Comparison of ENCODE assay signal across 25 cellular contexts in genomic region chr2:175220075-175220474, GRCh38. TPM values are rescaled to one million over a fixed set of nuclear protein-coding genes. Genes with fewer than 3 reads are reported as not detected.
DNase-seq lines count a peak whose midpoint lies in the region; ATAC-seq, FAIRE-seq and TF ChIP-seq lines count a peak whose summit lies in the region.
"Had no signal": no experiment of that assay in that cellular context is flagged by ENCODE, and none has a peak within 500 bp of the region (broad histone marks: within the 10 kb centered on the region; RNA-seq: fewer than 3 reads in every experiment).

No MANE protein-coding gene starts in this region.

- CTCF ChIA-PET in HepG2 (lab: Yijun Ruan, JAX; ENCODE audit: low intra/inter-chr PET ratio, low total read pairs) (no interaction called here), K562 (lab: Yijun Ruan, JAX; ENCODE audit: low intra/inter-chr PET ratio) (no interaction called here)

- H3K27me3 ChIP-seq in HepG2 (ENCODE audit: control insufficient read depth in 1 of 2, insufficient read depth in 2 of 2, low read length in 2 of 2): no peaks in the 10 kb centered on the region
- no peaks in the 10 kb centered on the region for H3K27me3 ChIP-seq in right lobe of liver
- H3K27me3 ChIP-seq in K562 (ENCODE audit: control insufficient read depth in 2 of 2, insufficient read depth in 2 of 2, low read length in 2 of 2): no peaks in the 10 kb centered on the region
- H3K27me3 ChIP-seq: BE2C, BLaER1 had no signal

- TF ChIP-seq RAD21 in HepG2 (CRISPR knock-in tag; IDR thresholded peaks at IDR 0.05) (no peak), K562 (CRISPR knock-in tag; conservative IDR thresholded peaks at IDR 0.05 in 1 of 2, IDR thresholded peaks at IDR 0.05 in 1 of 2) (no peak)

- FAIRE-seq in HepG2 (lab: Jason Lieb, UNC) (no peak), K562 (lab: Jason Lieb, UNC) (no peak)
- FAIRE-seq: GM12878, GM12892, GM18507, GM19239 had no signal

- BruUV-seq in HepG2 (replicated peaks; lab: Mats Ljungman, UMichigan) (no TSS peak), K562 (replicated peaks; lab: Mats Ljungman, UMichigan) (no TSS peak)

- in situ Hi-C loops in HepG2 (cut with HindIII; ENCODE audit: extremely low pct_ligation_motif_present, low pct_unique_long_range_greater_than_20kb): no loop called here
- in situ Hi-C loops in K562 (cut with MboI): no loop called here

- H2AFZ ChIP-seq in HepG2 (ENCODE audit: low read length): no peak overlapping the region
- H2AFZ ChIP-seq in K562 (ENCODE audit: low read depth, low read length): no peak overlapping the region

- no peaks in the 10 kb centered on the region for H3K9me1 ChIP-seq in K562 (ENCODE audit: control insufficient read depth, insufficient read depth, low read length)

- no peak for TF ChIP-seq EP300 in HepG2 (IDR thresholded peaks at IDR 0.05; ENCODE audit: low read depth in 2 of 2, low read length in 2 of 2)
- no peak for TF ChIP-seq EP300 in HepG2 (CRISPR knock-in tag; IDR thresholded peaks at IDR 0.05; ENCODE audit: borderline replicate concordance)
- no peak for TF ChIP-seq EP300 in K562 (IDR thresholded peaks at IDR 0.05; ENCODE audit: low read length)

- 2% methylated on average over 4 of the region's 4 CpGs for WGBS in HepG2 (ENCODE audit: low lambda C conversion rate)
- 60% methylated on average over 4 of the region's 4 CpGs for WGBS in right lobe of liver (ENCODE audit: insufficient coverage, low coverage, low lambda C conversion rate, missing lambda C conversion rate)
- 0% methylated on average over 4 of the region's 4 CpGs for WGBS in K562 (ENCODE audit: insufficient coverage, low coverage, missing lambda C conversion rate)

- intact Hi-C loops in HepG2 (cut with micrococcal nuclease; ENCODE audit: unreplicated experiment): no loop called here
- intact Hi-C loops in right lobe of liver (cut with DNase I): no loop called here
- intact Hi-C loops in K562 (cut with micrococcal nuclease): no loop called here

- H4K20me1 ChIP-seq in HepG2 (ENCODE audit: insufficient read depth, low read length) (no peaks in the 10 kb centered on the region), K562 (replicated peaks; ENCODE audit: control insufficient read depth, insufficient read depth, low read length) (no peaks in the 10 kb centered on the region)
- H4K20me1 ChIP-seq: BLaER1 had no signal

- TF ChIP-seq POLR2A in HepG2 (IDR thresholded peaks at IDR 0.05; ENCODE audit: insufficient read depth in 1 of 2, low read depth in 2 of 2, low read length in 2 of 2) (no peak), right lobe of liver (IDR thresholded peaks at IDR 0.05) (no peak), K562 (conservative IDR thresholded peaks at IDR 0.05) (no peak)

- H3K36me3 ChIP-seq in HepG2 (replicated peaks in 1 of 2; ENCODE audit: control insufficient read depth in 1 of 2, insufficient read depth in 2 of 2, low read length in 2 of 2) (no peaks in the 10 kb centered on the region), right lobe of liver (no peaks in the 10 kb centered on the region), K562 (ENCODE audit: control insufficient read depth, insufficient read depth, low read length) (no peaks in the 10 kb centered on the region)
- H3K36me3 ChIP-seq: BE2C, BLaER1 had no signal

- H3K4me2 ChIP-seq in HepG2 (ENCODE audit: low read depth, low read length) (no peak overlapping the region), K562 (ENCODE audit: insufficient read depth, low read length) (no peak overlapping the region)
- H3K4me2 ChIP-seq: BLaER1 had no signal

- H3K4me1 ChIP-seq in HepG2 (ENCODE audit: insufficient read depth, low read length) (no peaks in the 10 kb centered on the region), right lobe of liver (no peaks in the 10 kb centered on the region), K562 (replicated peaks in 1 of 2; ENCODE audit: control insufficient read depth in 2 of 2, insufficient read depth in 2 of 2, low read length in 2 of 2) (no peaks in the 10 kb centered on the region)
- H3K4me1 ChIP-seq: BE2C, BLaER1 had no signal

- H3K79me2 ChIP-seq in HepG2 (ENCODE audit: insufficient read depth, low read length) (no peaks in the 10 kb centered on the region), K562 (ENCODE audit: control insufficient read depth, insufficient read depth, low read length) (no peaks in the 10 kb centered on the region)

- POLR2A ChIA-PET in HepG2 (lab: Yijun Ruan, JAX): no interaction called here
- POLR2A ChIA-PET in K562 (lab: Yijun Ruan, JAX): interaction anchor here (0.6 to 1.5 kb wide), 3 partner anchors 13 to 27 kb away, joined by 3 to 4 read pairs (median 3); no protein-coding TSS in a partner anchor

- H3K9me3 ChIP-seq in HepG2 (ENCODE audit: low read length): no peaks in the 10 kb centered on the region
- no peaks in the 10 kb centered on the region for H3K9me3 ChIP-seq in right lobe of liver
- no peaks in the 10 kb centered on the region for H3K9me3 ChIP-seq in K562 (replicated peaks; ENCODE audit: control insufficient read depth, insufficient read depth, low read depth, low read length)
- H3K9me3 ChIP-seq: BE2C, BLaER1 had no signal

- no peak for TF ChIP-seq CTCF in HepG2 (CRISPR knock-in tag; IDR thresholded peaks at IDR 0.05)
- no peak for TF ChIP-seq CTCF in right lobe of liver (IDR thresholded peaks at IDR 0.05)
- TF ChIP-seq CTCF in K562 (IDR thresholded peaks at IDR 0.05 in 2 of 3, conservative IDR thresholded peaks at IDR 0.05 in 1 of 3; ENCODE audit: insufficient read depth in 2 of 3, low read depth in 1 of 3, low read length in 3 of 3): no peak

- H3K4me3 ChIP-seq in HepG2 (replicated peaks in 1 of 3; ENCODE audit: insufficient read depth in 1 of 3, low read depth in 2 of 3, low read length in 3 of 3): no peak overlapping the region
- H3K4me3 ChIP-seq in right lobe of liver: no peak overlapping the region
- no peak overlapping the region for H3K4me3 ChIP-seq in K562
- H3K4me3 ChIP-seq: BLaER1, GM12878 had no signal

- ATAC-seq in HepG2 (no peak), right lobe of liver (no peak), K562 (no peak)
- ATAC-seq: GM12878 had no signal

- H3K27ac ChIP-seq in HepG2 (ENCODE audit: extremely low read length, insufficient read depth, low read length) (no peak overlapping the region), right lobe of liver (no peak overlapping the region), K562 (ENCODE audit: extremely low read depth, low read depth, low read length) (no peak overlapping the region)
- H3K27ac ChIP-seq: 22Rv1, BLaER1 had no signal

- no peak for DNase-seq in HepG2 (ENCODE audit: low spot score)
- DNase-seq in right lobe of liver: no peak
- no peak for DNase-seq in K562 (ENCODE audit: extremely low read depth in 1 of 4, low spot score in 3 of 4)
- no peak for DNase-seq in hypothalamus (lab: John Stamatoyannopoulos, UW)
- DNase-seq in NCI-H2029 treated with DMSO at 0.1 percent for 48 hours (lab: John Stamatoyannopoulos, UW): no peak
- DNase-seq: ACHN; BE2C; C1 segment of cervical spinal cord; CD4-positive, alpha-beta memory T cell; CD4-positive, CD25-positive, alpha-beta regulatory T cell; CD8-positive, alpha-beta memory T cell; COR-L47; DMS 273 treated with DMSO at 0.1 percent for 48 hours; DMS153; DMS53; DMS79; DND-41; EL; GDM1 had no signal

- H3K9ac ChIP-seq in HepG2 (ENCODE audit: insufficient read depth, low read depth, low read length) (no peak overlapping the region), K562 (ENCODE audit: insufficient read depth in 1 of 2, low read depth in 2 of 2, low read length in 2 of 2) (no peak overlapping the region)
- H3K9ac ChIP-seq: BLaER1 had no signal

RNA-seq across cellular contexts. Expression of gene ATP5MC3, which starts 38.6 kb away (rescaled TPM):
- total RNA-seq in HepG2 (2016; rRNA removed; fragmentation: Illumina TruSeq; extraction: Trizol) (676 and 882 TPM in 2 replicates), right lobe of liver (100 to 1,000 TPM; 149 to 204 (median 185) TPM), K562 (2014; rRNA removed) (423 and 490 TPM in 2 replicates), K562 (2014; rRNA removed; fragmentation: Illumina TruSeq; extraction: Trizol) (861 and 911 TPM in 2 replicates), K562 (2015; rRNA removed; fragmentation: Illumina TruSeq; extraction: Trizol) (903 and 937 TPM in 2 replicates), K562 (2021) (1,012 and 1,047 TPM in 2 replicates)
- 124 and 136 TPM in 2 replicates for total RNA-seq in HepG2 (2016; cell fraction: cytosol; rRNA removed; fragmentation: Illumina TruSeq; extraction: Trizol; ENCODE audit: low read depth)
- 688 and 928 TPM in 2 replicates for total RNA-seq in HepG2 (2016; cell fraction: insoluble cytoplasmic fraction; rRNA removed; fragmentation: Illumina TruSeq; extraction: Trizol)
- total RNA-seq in HepG2 (2016; cell fraction: membrane; rRNA removed; fragmentation: Illumina TruSeq; extraction: Trizol): 165 and 177 TPM in 2 replicates
- total RNA-seq in HepG2 (2016; cell fraction: nucleus; rRNA removed; fragmentation: Illumina TruSeq; extraction: Trizol): 246 and 253 TPM in 2 replicates
- polyA plus RNA-seq in HepG2 (2011; rRNA removed) (732 and 1,007 TPM in 2 replicates), K562 (2011; rRNA removed) (1,955 and 2,565 TPM in 2 replicates), K562 (2014; fragmentation: Illumina TruSeq; extraction: Trizol) (739 and 828 TPM in 2 replicates), K562 (2014; fragmentation: Nextera tagmentation; extraction: Ambion mirVana) (1,000 to 10,000 TPM; 1,166 to 1,324 TPM), K562 (2014; rRNA removed) (1,049 and 1,136 TPM in 2 replicates)
- polyA plus RNA-seq in HepG2 (2011; cell fraction: cytosol; rRNA removed): 686 and 795 TPM in 2 replicates
- 192 and 230 TPM in 2 replicates for polyA plus RNA-seq in HepG2 (2011; cell fraction: nucleus; rRNA removed)
- 423 and 600 TPM in 2 replicates for polyA plus RNA-seq in HepG2 (2012)
- 139 and 168 TPM in 2 replicates for polyA plus RNA-seq in HepG2 (2016; cell fraction: cytosol; fragmentation: Illumina TruSeq; extraction: Trizol; ENCODE audit: low read depth)
- polyA plus RNA-seq in HepG2 (2016; cell fraction: insoluble cytoplasmic fraction; fragmentation: Illumina TruSeq; extraction: Trizol; ENCODE audit: low read depth): 890 and 976 TPM in 2 replicates
- 161 and 175 TPM in 2 replicates for polyA plus RNA-seq in HepG2 (2016; cell fraction: membrane; fragmentation: Illumina TruSeq; extraction: Trizol; ENCODE audit: low read depth)
- polyA plus RNA-seq in HepG2 (2016; cell fraction: nucleus; fragmentation: Illumina TruSeq; extraction: Trizol; ENCODE audit: insufficient read depth, low read depth): 342 and 360 TPM in 2 replicates
- polyA minus RNA-seq in HepG2 (2011; rRNA and poly(A)+ RNA removed; ENCODE audit: low replicate concordance): 217 and 353 TPM in 2 replicates
- polyA minus RNA-seq in HepG2 (2011; cell fraction: cytosol; rRNA and poly(A)+ RNA removed): 159 and 173 TPM in 2 replicates
- polyA minus RNA-seq in HepG2 (2011; cell fraction: nucleus; rRNA and poly(A)+ RNA removed): 116 and 118 TPM in 2 replicates
- total RNA-seq in K562 (2011; cell fraction: chromatin; rRNA removed; ENCODE audit: low replicate concordance): 119 and 169 TPM in 2 replicates
- total RNA-seq in K562 (2011; cell fraction: nucleolus; rRNA removed): 177 TPM in 2 replicates
- total RNA-seq in K562 (2011; cell fraction: nucleoplasm; rRNA removed): 238 and 310 TPM in 2 replicates
- 1,526 and 2,318 TPM in 2 replicates for polyA plus RNA-seq in K562 (2011; cell fraction: cytosol; rRNA removed)
- polyA plus RNA-seq in K562 (2011; cell fraction: nucleus; rRNA removed): 453 and 732 TPM in 2 replicates
- polyA plus RNA-seq in K562 (2012): 769 and 1,624 TPM in 2 replicates
- polyA minus RNA-seq in K562 (2011; rRNA and poly(A)+ RNA removed): 723 and 830 TPM in 2 replicates
- 258 and 278 TPM in 2 replicates for polyA minus RNA-seq in K562 (2011; cell fraction: cytosol; rRNA and poly(A)+ RNA removed)
- polyA minus RNA-seq in K562 (2011; cell fraction: nucleus; rRNA and poly(A)+ RNA removed): 92.5 and 176 TPM in 2 replicates

RNA-seq across cellular contexts. Expression of gene ATF2, which starts 52.1 kb away (rescaled TPM):
- total RNA-seq in HepG2 (2016; rRNA removed; fragmentation: Illumina TruSeq; extraction: Trizol) (95.1 and 135 TPM in 2 replicates), right lobe of liver (10 to 100 TPM; 24.0 to 36.3 (median 27.4) TPM), K562 (2014; rRNA removed) (26.2 and 28.0 TPM in 2 replicates), K562 (2014; rRNA removed; fragmentation: Illumina TruSeq; extraction: Trizol) (60.5 and 65.4 TPM in 2 replicates), K562 (2015; rRNA removed; fragmentation: Illumina TruSeq; extraction: Trizol) (65.6 and 71.6 TPM in 2 replicates), K562 (2021) (45.9 and 52.9 TPM in 2 replicates)
- total RNA-seq in HepG2 (2016; cell fraction: cytosol; rRNA removed; fragmentation: Illumina TruSeq; extraction: Trizol; ENCODE audit: low read depth): 48.6 and 49.2 TPM in 2 replicates
- total RNA-seq in HepG2 (2016; cell fraction: insoluble cytoplasmic fraction; rRNA removed; fragmentation: Illumina TruSeq; extraction: Trizol): 90.1 and 133 TPM in 2 replicates
- 99.1 and 101 TPM in 2 replicates for total RNA-seq in HepG2 (2016; cell fraction: membrane; rRNA removed; fragmentation: Illumina TruSeq; extraction: Trizol)
- 86.7 and 92.9 TPM in 2 replicates for total RNA-seq in HepG2 (2016; cell fraction: nucleus; rRNA removed; fragmentation: Illumina TruSeq; extraction: Trizol)
- polyA plus RNA-seq in HepG2 (2011; rRNA removed) (73.0 and 91.6 TPM in 2 replicates), K562 (2011; rRNA removed) (111 and 113 TPM in 2 replicates), K562 (2014; fragmentation: Illumina TruSeq; extraction: Trizol) (47.0 and 59.0 TPM in 2 replicates), K562 (2014; fragmentation: Nextera tagmentation; extraction: Ambion mirVana) (10 to 100 TPM; 24.2 to 33.3 TPM), K562 (2014; rRNA removed) (30.6 and 32.2 TPM in 2 replicates)
- 48.3 and 53.5 TPM in 2 replicates for polyA plus RNA-seq in HepG2 (2011; cell fraction: cytosol; rRNA removed)
- polyA plus RNA-seq in HepG2 (2011; cell fraction: nucleus; rRNA removed): 40.6 and 47.0 TPM in 2 replicates
- 42.8 and 50.8 TPM in 2 replicates for polyA plus RNA-seq in HepG2 (2012)
- 8.8 TPM in 2 replicates for polyA plus RNA-seq in HepG2 (2016; cell fraction: cytosol; fragmentation: Illumina TruSeq; extraction: Trizol; ENCODE audit: low read depth)
- polyA plus RNA-seq in HepG2 (2016; cell fraction: insoluble cytoplasmic fraction; fragmentation: Illumina TruSeq; extraction: Trizol; ENCODE audit: low read depth): 78.8 and 82.7 TPM in 2 replicates
- polyA plus RNA-seq in HepG2 (2016; cell fraction: membrane; fragmentation: Illumina TruSeq; extraction: Trizol; ENCODE audit: low read depth): 29.0 and 30.3 TPM in 2 replicates
- 69.5 and 71.2 TPM in 2 replicates for polyA plus RNA-seq in HepG2 (2016; cell fraction: nucleus; fragmentation: Illumina TruSeq; extraction: Trizol; ENCODE audit: insufficient read depth, low read depth)
- polyA minus RNA-seq in HepG2 (2011; rRNA and poly(A)+ RNA removed; ENCODE audit: low replicate concordance): 106 and 216 TPM in 2 replicates
- 75.8 and 90.0 TPM in 2 replicates for polyA minus RNA-seq in HepG2 (2011; cell fraction: cytosol; rRNA and poly(A)+ RNA removed)
- polyA minus RNA-seq in HepG2 (2011; cell fraction: nucleus; rRNA and poly(A)+ RNA removed): 246 and 266 TPM in 2 replicates
- 149 and 280 TPM in 2 replicates for total RNA-seq in K562 (2011; cell fraction: chromatin; rRNA removed; ENCODE audit: low replicate concordance)
- 69.7 and 96.6 TPM in 2 replicates for total RNA-seq in K562 (2011; cell fraction: nucleolus; rRNA removed)
- 106 and 153 TPM in 2 replicates for total RNA-seq in K562 (2011; cell fraction: nucleoplasm; rRNA removed)
- polyA plus RNA-seq in K562 (2011; cell fraction: cytosol; rRNA removed): 63.7 and 80.3 TPM in 2 replicates
- 91.0 and 105 TPM in 2 replicates for polyA plus RNA-seq in K562 (2011; cell fraction: nucleus; rRNA removed)
- 29.7 and 32.5 TPM in 2 replicates for polyA plus RNA-seq in K562 (2012)
- polyA minus RNA-seq in K562 (2011; rRNA and poly(A)+ RNA removed): 191 and 199 TPM in 2 replicates
- polyA minus RNA-seq in K562 (2011; cell fraction: cytosol; rRNA and poly(A)+ RNA removed): 56.7 and 60.6 TPM in 2 replicates
- polyA minus RNA-seq in K562 (2011; cell fraction: nucleus; rRNA and poly(A)+ RNA removed): 115 and 192 TPM in 2 replicates

Comparison
In these comparisons a context has a peak if more than half of its experiments do, and no peak if none do; other contexts are left out.
1. Of the 241 proteins assayed by ChIP-seq in both HepG2 and K562: peak only in HepG2: none; only in K562: MAFG; in both: MAFF and MAFK; in neither: 238.